In genomic region chr19:37988758-37989635, GRCh38 we compare ENCODE assay signal across 1 cellular context.
TF ChIP-seq lines count a peak whose summit lies in the region.

No MANE protein-coding gene starts in this region.

TF ChIP-seq in HepG2, 621 proteins besides CTCF, POLR2A, EP300 and RAD21 (continued from another document and continues in another):
- peak; percentile 67 for TF ChIP-seq PAXIP1 (CRISPR knock-in tag; conservative IDR thresholded peaks at IDR 0.05)
- TF ChIP-seq TMF1 (CRISPR knock-in tag; IDR thresholded peaks at IDR 0.05; ENCODE audit: low read depth), result no peak
- TF ChIP-seq NR0B2 (CRISPR knock-in tag; IDR thresholded peaks at IDR 0.05), result no peak
- no peak for TF ChIP-seq HDAC1 (CRISPR knock-in tag; IDR thresholded peaks at IDR 0.05)
- TF ChIP-seq RXRB (CRISPR knock-in tag; IDR thresholded peaks at IDR 0.05; ENCODE audit: borderline replicate concordance), result peak; percentile 62
- no peak for TF ChIP-seq ZBTB14 (CRISPR knock-in tag; IDR thresholded peaks at IDR 0.05)
- peak; percentile 87 for TF ChIP-seq ZBTB38 (CRISPR knock-in tag; IDR thresholded peaks at IDR 0.05)
- no peak for TF ChIP-seq MTA1 (CRISPR knock-in tag; IDR thresholded peaks at IDR 0.05; ENCODE audit: borderline replicate concordance)
- TF ChIP-seq ZNF615 (CRISPR knock-in tag; IDR thresholded peaks at IDR 0.05; ENCODE audit: borderline replicate concordance), result no peak
- no peak for TF ChIP-seq TBX2 (CRISPR knock-in tag; IDR thresholded peaks at IDR 0.05; ENCODE audit: borderline replicate concordance)
- TF ChIP-seq SIX1 (CRISPR knock-in tag; IDR thresholded peaks at IDR 0.05; ENCODE audit: borderline replicate concordance), result no peak
- no peak for TF ChIP-seq CENPX (CRISPR knock-in tag; IDR thresholded peaks at IDR 0.05)
- peak; percentile 46; the same call in 1 of the 2 replicates for TF ChIP-seq RXRA (CRISPR knock-in tag; IDR thresholded peaks at IDR 0.05)
- no peak for TF ChIP-seq CHD2 (IDR thresholded peaks at IDR 0.05; ENCODE audit: low read depth, low read length)
- no peak for TF ChIP-seq PTBP1 (IDR thresholded peaks at IDR 0.05; ENCODE audit: low read depth, low read length, poor library complexity, severe bottlenecking)
- TF ChIP-seq RARA (CRISPR knock-in tag; IDR thresholded peaks at IDR 0.05), result peak; percentile 67
- TF ChIP-seq ARNT2 (CRISPR knock-in tag; IDR thresholded peaks at IDR 0.05; ENCODE audit: low read depth), result no peak
- no peak for TF ChIP-seq REXO4 (CRISPR knock-in tag; IDR thresholded peaks at IDR 0.05; ENCODE audit: borderline replicate concordance)
- no peak for TF ChIP-seq ZNF768 (CRISPR knock-in tag; IDR thresholded peaks at IDR 0.05)
- TF ChIP-seq BRD4 (CRISPR knock-in tag; IDR thresholded peaks at IDR 0.05), result no peak
- TF ChIP-seq ZMAT3 (CRISPR knock-in tag; conservative IDR thresholded peaks at IDR 0.05), result no peak
- TF ChIP-seq KAT7 (CRISPR knock-in tag; IDR thresholded peaks at IDR 0.05; ENCODE audit: borderline replicate concordance), result no peak
- no peak for TF ChIP-seq ZNF496 (CRISPR knock-in tag; IDR thresholded peaks at IDR 0.05; ENCODE audit: insufficient replicate concordance)
- no peak for TF ChIP-seq HIC2 (CRISPR knock-in tag; IDR thresholded peaks at IDR 0.05; ENCODE audit: low read depth)
- TF ChIP-seq CBX2 (IDR thresholded peaks at IDR 0.05; ENCODE audit: low read depth, low read length), result no peak
- TF ChIP-seq CBX2 (CRISPR knock-in tag; IDR thresholded peaks at IDR 0.05; ENCODE audit: low read depth), result no peak
- TF ChIP-seq MYC (CRISPR knock-in tag; IDR thresholded peaks at IDR 0.05; ENCODE audit: borderline replicate concordance), result no peak
- TF ChIP-seq ATF1 (CRISPR knock-in tag; IDR thresholded peaks at IDR 0.05), result no peak
- TF ChIP-seq ZBTB4 (CRISPR knock-in tag; IDR thresholded peaks at IDR 0.05; ENCODE audit: borderline replicate concordance), result 0 out of 2 replicates have a peak, but pooled peaks have one; percentile 38
- 0 out of 2 replicates have a peak, but pooled peaks have one; percentile 20 for TF ChIP-seq HOXA3 (CRISPR knock-in tag; IDR thresholded peaks at IDR 0.05)
- TF ChIP-seq CEBPZ (IDR thresholded peaks at IDR 0.05; ENCODE audit: low read length), result no peak
- no peak for TF ChIP-seq NR2C2 (CRISPR knock-in tag; IDR thresholded peaks at IDR 0.05; ENCODE audit: borderline replicate concordance)
- TF ChIP-seq ZBTB49 (CRISPR knock-in tag; IDR thresholded peaks at IDR 0.05; ENCODE audit: borderline replicate concordance), result no peak
- TF ChIP-seq CEBPB (IDR thresholded peaks at IDR 0.05; ENCODE audit: borderline replicate concordance, low read depth, low read length), result no peak
- TF ChIP-seq SALL1 (CRISPR knock-in tag; IDR thresholded peaks at IDR 0.05), result peak; percentile 67
- TF ChIP-seq ZNF83 (CRISPR knock-in tag; IDR thresholded peaks at IDR 0.05; ENCODE audit: borderline replicate concordance), result no peak
- TF ChIP-seq ZNF687 (CRISPR knock-in tag; IDR thresholded peaks at IDR 0.05), result peak; percentile 73
- peak; percentile 62; the same call in 1 of the 2 replicates for TF ChIP-seq ESRRA (CRISPR knock-in tag; IDR thresholded peaks at IDR 0.05; ENCODE audit: low read depth)
- TF ChIP-seq ZNF556 (CRISPR knock-in tag; IDR thresholded peaks at IDR 0.05; ENCODE audit: borderline replicate concordance), result no peak
- TF ChIP-seq HNF4G (IDR thresholded peaks at IDR 0.05; ENCODE audit: borderline replicate concordance, low read depth, low read length), result peak; percentile 31; the same call in 1 of the 2 replicates
- peak; percentile 52; the same call in 1 of the 2 replicates for TF ChIP-seq HNF4G (CRISPR knock-in tag; IDR thresholded peaks at IDR 0.05; ENCODE audit: borderline replicate concordance, low read depth)
- no peak for TF ChIP-seq FOXO1 (CRISPR knock-in tag; IDR thresholded peaks at IDR 0.05)
- no peak for TF ChIP-seq ZFP36L1 (CRISPR knock-in tag; IDR thresholded peaks at IDR 0.05)
